ENCODE assay signal across 23 cellular contexts in genomic region chr1:173639102-173639501, GRCh38. TPM values are rescaled to one million over a fixed set of nuclear protein-coding genes. Genes with fewer than 3 reads are reported as not detected.
DNase-seq lines count a peak whose midpoint lies in the region; ATAC-seq, FAIRE-seq and TF ChIP-seq lines count a peak whose summit lies in the region.
"Had no signal": no experiment of that assay in that cellular context is flagged by ENCODE, and none has a peak within 500 bp of the region (broad histone marks: within the 10 kb centered on the region; RNA-seq: fewer than 3 reads in every experiment).

No MANE protein-coding gene starts in this region.

- no peak for TF ChIP-seq CTCF in pancreas (IDR thresholded peaks at IDR 0.05)

- peaks cover 0 to 8% (median 7%) of the 10 kb centered on the region in 3 donors for H3K4me1 ChIP-seq in pancreas
- H3K4me1 ChIP-seq: A549 had no signal

- no peaks in the 10 kb centered on the region for H3K27me3 ChIP-seq in pancreas

- H3K4me3 ChIP-seq in pancreas = no peak overlapping the region
- H3K4me3 ChIP-seq: A549, GM23248 had no signal

- no peaks in the 10 kb centered on the region for H3K9me3 ChIP-seq in pancreas

- H3K27ac ChIP-seq in pancreas = peak overlapping the region in 3 of 4 donors; percentile 23 to 41 (median 27)
- H3K27ac ChIP-seq: A549, GM23248 had no signal

- peak in 3 of 4 donors; percentile 27 to 84 (median 67) for ATAC-seq in pancreas
- no peak for ATAC-seq in stimulated activated effector memory CD8-positive, alpha-beta T cell treated with anti-CD3 and anti-CD28 coated beads, Interleukin-12 subunit alpha, Interleukin-12 subunit beta, amount 100 ng/mL, for 72 hours
- ATAC-seq: A549 had no signal

- peaks cover 9% of the 10 kb centered on the region for H3K9me3 Mint-ChIP-seq in stimulated activated effector memory CD8-positive, alpha-beta T cell treated with anti-CD3 and anti-CD28 coated beads, Interleukin-12 subunit alpha, Interleukin-12 subunit beta, amount 100 ng/mL, for 72 hours

- peak; percentile 86 for DNase-seq in COLO829 (ENCODE audit: low spot score)
- peak; percentile 7 for DNase-seq in RPMI7951 (ENCODE audit: low read depth)
- peak; percentile 91 for DNase-seq in foreskin melanocyte
- DNase-seq in pancreas = no peak
- no peak for DNase-seq in SK-N-DZ (ENCODE audit: low spot score)
- DNase-seq in NCI-H2196 (lab: John Stamatoyannopoulos, UW; ENCODE audit: unreplicated experiment) = no peak
- DNase-seq in stimulated activated effector memory CD8-positive, alpha-beta T cell treated with anti-CD3 and anti-CD28 coated beads, Interleukin-12 subunit alpha, Interleukin-12 subunit beta, amount 100 ng/mL, for 72 hours (ENCODE audit: low spot score in 2 of 2) = no peak
- DNase-seq: CD4-positive, alpha-beta T cell; DMS153; GF-D8; GM23248; KBM-7; MV-4-11; NCI-H1694 treated with DMSO at 0.1 percent for 48 hours; NCI-H2107; NCI-H2227 treated with DMSO at 0.1 percent for 48 hours; NCI-H510A treated with DMSO at 0.1 percent for 48 hours; NCI-H774; RPMI8226; SIG-M5 had no signal

- no peak for FAIRE-seq in pancreas (lab: Jason Lieb, UNC)
- FAIRE-seq: A549 had no signal

- intact Hi-C loops in pancreas (cut with DNase I) = no loop called here

- H3K27ac Mint-ChIP-seq in stimulated activated effector memory CD8-positive, alpha-beta T cell treated with anti-CD3 and anti-CD28 coated beads, Interleukin-12 subunit alpha, Interleukin-12 subunit beta, amount 100 ng/mL, for 72 hours = no peak overlapping the region
- H3K27ac Mint-ChIP-seq: CD4-positive, alpha-beta T cell had no signal

- H3K4me3 Mint-ChIP-seq in stimulated activated effector memory CD8-positive, alpha-beta T cell treated with anti-CD3 and anti-CD28 coated beads, Interleukin-12 subunit alpha, Interleukin-12 subunit beta, amount 100 ng/mL, for 72 hours = no peak overlapping the region
- H3K4me3 Mint-ChIP-seq: CD4-positive, alpha-beta T cell had no signal

- 10 to 12% methylated on average over 2 of the region's 2 CpGs for WGBS in pancreas, 2 donors

- no peaks in the 10 kb centered on the region for H3K36me3 Mint-ChIP-seq in stimulated activated effector memory CD8-positive, alpha-beta T cell treated with anti-CD3 and anti-CD28 coated beads, Interleukin-12 subunit alpha, Interleukin-12 subunit beta, amount 100 ng/mL, for 72 hours

- no peaks in the 10 kb centered on the region for H3K4me1 Mint-ChIP-seq in stimulated activated effector memory CD8-positive, alpha-beta T cell treated with anti-CD3 and anti-CD28 coated beads, Interleukin-12 subunit alpha, Interleukin-12 subunit beta, amount 100 ng/mL, for 72 hours

- H3K36me3 ChIP-seq in pancreas = no peaks in the 10 kb centered on the region

RNA-seq across cellular contexts. Expression of gene TEX50, which starts 4.0 kb away (rescaled TPM):
- total RNA-seq in RPMI7951 (2014; rRNA removed; shearing (Covaris generic)) = not detected in 2 replicates
- not detected for total RNA-seq in pancreas
- polyA plus RNA-seq in pancreas = not detected
- not detected in 2 replicates for polyA plus RNA-seq in SK-N-DZ (2014; cell fraction: cytosol; rRNA removed)
- not detected in 2 replicates for polyA plus RNA-seq in SK-N-DZ (2014; cell fraction: nucleus; rRNA removed)
- total RNA-seq: CD4-positive, alpha-beta T cell; GM23248; OCI-LY7 had no signal
- polyA plus RNA-seq: A549, BJ, GM23248 had no signal

RNA-seq across cellular contexts. Expression of gene ANKRD45, which starts 30.5 kb away (rescaled TPM):
- total RNA-seq in RPMI7951 (2014; rRNA removed; shearing (Covaris generic)) = not detected in 2 replicates
- under 1 TPM; 0.19 to 0.46 (median 0.28) TPM for total RNA-seq in pancreas
- under 1 TPM; 0.15 to 0.52 TPM for polyA plus RNA-seq in pancreas
- not detected in 2 replicates for polyA plus RNA-seq in SK-N-DZ (2014; cell fraction: cytosol; rRNA removed)
- not detected in 2 replicates for polyA plus RNA-seq in SK-N-DZ (2014; cell fraction: nucleus; rRNA removed)
- total RNA-seq: CD4-positive, alpha-beta T cell; GM23248 had no signal
- polyA plus RNA-seq: BJ had no signal

RNA-seq across cellular contexts. Expression of gene SLC9C2, which starts 36.2 kb away (rescaled TPM):
- not detected in 2 replicates for total RNA-seq in RPMI7951 (2014; rRNA removed; shearing (Covaris generic))
- under 1 TPM in 4 of 6 donors, not detected in 2; 0.06 to 0.28 (median 0.18) TPM for total RNA-seq in pancreas
- under 1 TPM in 1 of 2 donors, not detected in 1; 0.16 TPM for polyA plus RNA-seq in pancreas
- polyA plus RNA-seq in SK-N-DZ (2014; cell fraction: cytosol; rRNA removed) = not detected in 2 replicates
- not detected in 2 replicates for polyA plus RNA-seq in SK-N-DZ (2014; cell fraction: nucleus; rRNA removed)
- total RNA-seq: CD4-positive, alpha-beta T cell; GM23248; OCI-LY7 had no signal
- polyA plus RNA-seq: A549, BJ, GM23248 had no signal

Comparison
In these comparisons a context has a peak if more than half of its experiments do, and no peak if none do; other contexts are left out.
1. DNase-seq: peak in COLO829 (single experiment), RPMI7951 (single experiment) and foreskin melanocyte (single experiment); none in pancreas (0 of 6), SK-N-DZ (single experiment), NCI-H2196 (single experiment) and stimulated activated effector memory CD8-positive, alpha-beta T cell treated with anti-CD3 and anti-CD28 coated beads, Interleukin-12 subunit alpha, Interleukin-12 subunit beta, amount 100 ng/mL, for 72 hours (0 of 2).